In genomic region chr9:36488322-36488838, GRCh38 we compare ENCODE assay signal across 7 cellular contexts.
A peak's percentile ranks its signal among the peaks of the same experiment; 100 is the strongest.
DNase-seq lines count a peak whose midpoint lies in the region; FAIRE-seq and TF ChIP-seq lines count a peak whose summit lies in the region.

No MANE protein-coding gene starts in this region.

- H4K20me1 ChIP-seq in KMS-11 (ENCODE audit: insufficient read depth): no peaks in the 10 kb centered on the region
- no peaks in the 10 kb centered on the region for H4K20me1 ChIP-seq in keratinocyte (ENCODE audit: control insufficient read depth, extremely low read depth, insufficient read depth, low read length)

- no peaks in the 10 kb centered on the region for H3K9me1 ChIP-seq in keratinocyte (ENCODE audit: control insufficient read depth, extremely low read depth, insufficient read depth, low read length)

- H2AFZ ChIP-seq in KMS-11 (ENCODE audit: low read depth) (peak overlapping the region; percentile 72), keratinocyte (ENCODE audit: control insufficient read depth, low read length) (peak overlapping the region; percentile 83)

- no peaks in the 10 kb centered on the region for H3K9me3 ChIP-seq in keratinocyte (ENCODE audit: control insufficient read depth, low read depth, low read length)

- DNase-seq in activated naive CD4-positive, alpha-beta T cell treated with anti-CD3 and anti-CD28 coated beads, Interleukin-2, amount 50 U/mL, for 16 hours: peak; percentile 29
- DNase-seq in keratinocyte (ENCODE audit: low read depth, low spot score) (no peak), HK-2 (ENCODE audit: unreplicated experiment) (no peak), SW480 (ENCODE audit: low spot score) (no peak), cortex of kidney (lab: John Stamatoyannopoulos, UW) (no peak)
- DNase-seq in stimulated activated naive CD4-positive, alpha-beta T cell treated with Interleukin-2 at 50 U/mL for 16 hours (lab: John Stamatoyannopoulos, UW): peak; percentile 36

- H3K9ac ChIP-seq in KMS-11 (peak overlapping the region; percentile 69), keratinocyte (ENCODE audit: control insufficient read depth, extremely low read depth, insufficient read depth, low read length) (peak overlapping the region; percentile 67)

- peaks cover 23% of the 10 kb centered on the region for H3K4me1 ChIP-seq in KMS-11 (ENCODE audit: low read depth, poor library complexity, severe bottlenecking)
- peaks cover 16% of the 10 kb centered on the region for H3K4me1 ChIP-seq in keratinocyte (ENCODE audit: control insufficient read depth, extremely low read depth, insufficient read depth, low read length)

- H3K4me2 ChIP-seq in KMS-11 (peak overlapping the region; percentile 86), keratinocyte (ENCODE audit: control insufficient read depth, extremely low read depth, insufficient read depth, low read depth, low read length) (peak overlapping the region; percentile 88)

- H3K36me3 ChIP-seq in KMS-11 (ENCODE audit: insufficient read depth): no peaks in the 10 kb centered on the region
- no peaks in the 10 kb centered on the region for H3K36me3 ChIP-seq in keratinocyte (ENCODE audit: control insufficient read depth in 2 of 2, extremely low read depth in 1 of 2, insufficient read depth in 2 of 2, low read length in 2 of 2)

- H3K27ac ChIP-seq in KMS-11: peak overlapping the region; percentile 74
- H3K27ac ChIP-seq in keratinocyte (ENCODE audit: control insufficient read depth, insufficient read depth, low read length): peak overlapping the region; percentile 62

- H3K79me2 ChIP-seq in KMS-11 (ENCODE audit: insufficient read depth, low read depth) (peaks cover 13% of the 10 kb centered on the region; the same call in 1 of the 2 replicates), keratinocyte (ENCODE audit: control insufficient read depth, insufficient read depth, low read length) (peaks cover 28% of the 10 kb centered on the region)

- TF ChIP-seq CTCF in KMS-11 (conservative IDR thresholded peaks at IDR 0.05; ENCODE audit: low read depth, low read length) (no peak), keratinocyte (optimal IDR thresholded peaks at IDR 0.05 in 1 of 3, IDR thresholded peaks at IDR 0.05 in 1 of 3, conservative IDR thresholded peaks at IDR 0.05 in 1 of 3; ENCODE audit: extremely low read depth in 1 of 3, insufficient read depth in 2 of 3, low read length in 3 of 3) (no peak)

- H3K4me3 ChIP-seq in KMS-11 (IDR thresholded peaks at IDR 0.05; ENCODE audit: insufficient read depth, low read depth, low read length) (no peak overlapping the region), keratinocyte (ENCODE audit: control insufficient read depth in 2 of 3, extremely low read depth in 1 of 3, insufficient read depth in 2 of 3, low read depth in 1 of 3, low read length in 3 of 3) (peak overlapping the region; percentile 28 to 75 (median 47))

- no peaks in the 10 kb centered on the region for H3K27me3 ChIP-seq in KMS-11 (ENCODE audit: insufficient read depth, low read depth)
- H3K27me3 ChIP-seq in keratinocyte (ENCODE audit: control insufficient read depth, extremely low read depth, insufficient read depth, low read length): no peaks in the 10 kb centered on the region

- no peak for FAIRE-seq in keratinocyte (lab: Jason Lieb, UNC)

- dilution Hi-C loops in keratinocyte (cut with MboI; ENCODE audit: extremely low pct_ligation_motif_present, low sequenced_read_pairs): no loop called here

Comparison
In these comparisons a context has a peak if more than half of its experiments do, and no peak if none do; other contexts are left out.
1. DNase-seq: peak in activated naive CD4-positive, alpha-beta T cell treated with anti-CD3 and anti-CD28 coated beads, Interleukin-2, amount 50 U/mL, for 16 hours (single experiment) and stimulated activated naive CD4-positive, alpha-beta T cell treated with Interleukin-2 at 50 U/mL for 16 hours (single experiment); none in keratinocyte (single experiment), HK-2 (single experiment), SW480 (single experiment) and cortex of kidney (single experiment).